In genomic region chr12:117421987-117422386, GRCh38 we compare ENCODE assay signal across 25 cellular contexts.
"Had no signal": no experiment of that assay in that cellular context is flagged by ENCODE, and none has a peak within 500 bp of the region (broad histone marks: within the 10 kb centered on the region; RNA-seq: fewer than 3 reads in every experiment).

No MANE protein-coding gene starts in this region.

- H3K36me3 ChIP-seq: neural progenitor cell, ovary, spleen, stomach, thoracic aorta, thyroid gland, tibial nerve, upper lobe of left lung, uterus had no signal

- H3K4me3 ChIP-seq: neural progenitor cell, ovary, psoas muscle, skin epidermis, smooth muscle cell, spleen, stomach, thoracic aorta, thyroid gland, tibial nerve, upper lobe of left lung, uterus had no signal

- DNase-seq: naive thymus-derived CD4-positive, alpha-beta T cell; natural killer cell; occipital lobe; ovary; posterior cingulate gyrus; psoas muscle; right cardiac atrium; spleen; stimulated activated CD4-positive, alpha-beta T cell treated with anti-CD3 and anti-CD28 coated beads, Interleukin-12 subunit alpha, Interleukin-12 subunit beta, amount 100 ng/mL, for 4 hours; stimulated activated CD4-positive, alpha-beta T cell treated with anti-CD3 and anti-CD28 coated beads, Interleukin-1b, Interleukin-23, amount 100 ng/mL, for 48 hours; stimulated activated CD4-positive, alpha-beta T cell treated with anti-CD3 and anti-CD28 coated beads, Interleukin-4, amount 100 ng/mL, for 24 hours; stimulated activated naive B cell treated with anti-CD40 and anti-IgM and Interleukin-4, amounts not matched to agents 10 μg/mL and 1 μg/mL and 100 μg/mL, for 72 hours; stimulated activated naive CD4-positive, alpha-beta T cell treated with Interleukin-2 at 50 U/mL for 16 hours; stomach; thyroid gland; trophoblast cell; upper lobe of left lung; uterus had no signal

- ATAC-seq: naive thymus-derived CD4-positive, alpha-beta T cell; natural killer cell; psoas muscle; right cardiac atrium; sciatic nerve; stimulated activated effector memory CD8-positive, alpha-beta T cell treated with anti-CD3 and anti-CD28 coated beads, Interleukin-12 subunit alpha, Interleukin-12 subunit beta, amount 100 ng/mL, for 72 hours; stimulated activated naive B cell treated with anti-CD40 and anti-IgM and Interleukin-4, amounts not matched to agents 10 μg/mL and 1 μg/mL and 100 μg/mL, for 72 hours had no signal

- H3K27me3 ChIP-seq: ovary, stomach, thyroid gland, tibial nerve, upper lobe of left lung, uterus had no signal
